ENCODE assay signal across 14 cellular contexts in genomic region chr1:230427477-230427876, GRCh38. TPM values are rescaled to one million over a fixed set of nuclear protein-coding genes. Genes with fewer than 3 reads are reported as not detected.
A peak's percentile ranks its signal among the peaks of the same experiment; 100 is the strongest.
DNase-seq lines count a peak whose midpoint lies in the region; ATAC-seq and TF ChIP-seq lines count a peak whose summit lies in the region.
"Had no signal": no experiment of that assay in that cellular context is flagged by ENCODE, and none has a peak within 500 bp of the region (broad histone marks: within the 10 kb centered on the region; RNA-seq: fewer than 3 reads in every experiment).

No MANE protein-coding gene starts in this region.

- peaks cover 45% of the 10 kb centered on the region for H3K27me3 Mint-ChIP-seq in activated T-cell treated with anti-CD3 and anti-CD28 coated beads, Interleukin-2, amount 50 U/mL, for 72 hours (ENCODE audit: low read depth)
- peaks cover 46% of the 10 kb centered on the region for H3K27me3 Mint-ChIP-seq in stimulated activated memory B cell treated with anti-CD40 and anti-IgM and Interleukin-4, amounts not matched to agents 10 μg/mL and 1 μg/mL and 100 μg/mL, for 72 hours

- DNase-seq in activated T-cell treated with anti-CD3 and anti-CD28 coated beads, Interleukin-2, amount 50 U/mL, for 72 hours, result no peak
- DNase-seq in activated T-cell treated with anti-CD3 and anti-CD28 coated beads, Interleukin-2, amount 50 U/mL, for 48 hours, result no peak
- peak; percentile 47 for DNase-seq in NCI-H748 treated with DMSO at 0.1 percent for 48 hours (lab: John Stamatoyannopoulos, UW)
- no peak for DNase-seq in GM19240 (ENCODE audit: insufficient read length, low spot score)
- no peak for DNase-seq in spleen
- no peak for DNase-seq in HuH-7.5 (ENCODE audit: low spot score)
- DNase-seq: DMS 273 treated with DMSO at 0.1 percent for 48 hours, left ventricle myocardium superior, NCI-H1417 treated with DMSO at 0.1 percent for 48 hours, NCI-H446 treated with DMSO at 0.1 percent for 48 hours, SJCRH30 had no signal

- peaks cover 30% of the 10 kb centered on the region for H3K27me3 ChIP-seq in iPS-18a (ENCODE audit: control insufficient read depth, insufficient read depth, low read length)
- peaks cover 0 to 91% (median 44%) of the 10 kb centered on the region in 7 donors for H3K27me3 ChIP-seq in spleen (replicated peaks in 1 of 7)
- H3K27me3 ChIP-seq: SJCRH30 had no signal

- H3K4me3 Mint-ChIP-seq in activated T-cell treated with anti-CD3 and anti-CD28 coated beads, Interleukin-2, amount 50 U/mL, for 72 hours, result peak overlapping the region; percentile 67 to 78
- H3K4me3 Mint-ChIP-seq in stimulated activated memory B cell treated with anti-CD40 and anti-IgM and Interleukin-4, amounts not matched to agents 10 μg/mL and 1 μg/mL and 100 μg/mL, for 72 hours, result peak overlapping the region; percentile 71

- H3K9ac ChIP-seq in iPS-18a (ENCODE audit: low read length), result no peak overlapping the region
- H3K9ac ChIP-seq: KMS-11 had no signal

- H3K4me3 ChIP-seq in iPS-18a (ENCODE audit: low read length) (peak overlapping the region; percentile 75), spleen (no peak overlapping the region)

- H3K4me1 ChIP-seq in iPS-18a (ENCODE audit: control insufficient read depth, low read depth, low read length) (peaks cover 61% of the 10 kb centered on the region), spleen (peaks cover 0 to 23% (median 16%) of the 10 kb centered on the region in 6 donors)
- H3K4me1 ChIP-seq: SJCRH30 had no signal

- no peak for ATAC-seq in activated T-cell treated with anti-CD3 and anti-CD28 coated beads, Interleukin-2, amount 50 U/mL, for 72 hours (replicated peaks in 1 of 2)
- no peak for ATAC-seq in stimulated activated memory B cell treated with anti-CD40 and anti-IgM and Interleukin-4, amounts not matched to agents 10 μg/mL and 1 μg/mL and 100 μg/mL, for 72 hours
- ATAC-seq: left ventricle myocardium superior had no signal

- peaks cover 4% of the 10 kb centered on the region in 2 donors for H3K36me3 Mint-ChIP-seq in activated T-cell treated with anti-CD3 and anti-CD28 coated beads, Interleukin-2, amount 50 U/mL, for 72 hours (ENCODE audit: insufficient read depth in 2 of 2)
- H3K36me3 Mint-ChIP-seq in stimulated activated memory B cell treated with anti-CD40 and anti-IgM and Interleukin-4, amounts not matched to agents 10 μg/mL and 1 μg/mL and 100 μg/mL, for 72 hours, result peaks cover 6% of the 10 kb centered on the region

- no peaks in the 10 kb centered on the region for H3K9me3 ChIP-seq in iPS-18a (ENCODE audit: control insufficient read depth, low read depth, low read length)
- H3K9me3 ChIP-seq in spleen, result peaks cover 0 to 3% (median 0%) of the 10 kb centered on the region in 8 donors
- H3K9me3 ChIP-seq: SJCRH30 had no signal

- no peaks in the 10 kb centered on the region for H3K9me3 Mint-ChIP-seq in activated T-cell treated with anti-CD3 and anti-CD28 coated beads, Interleukin-2, amount 50 U/mL, for 72 hours
- H3K9me3 Mint-ChIP-seq in stimulated activated memory B cell treated with anti-CD40 and anti-IgM and Interleukin-4, amounts not matched to agents 10 μg/mL and 1 μg/mL and 100 μg/mL, for 72 hours, result peaks cover 4% of the 10 kb centered on the region

- TF ChIP-seq POLR2A in spleen (IDR thresholded peaks at IDR 0.05), result no peak

- no peaks in the 10 kb centered on the region for H3K36me3 ChIP-seq in iPS-18a (ENCODE audit: control insufficient read depth, low read depth, low read length)
- H3K36me3 ChIP-seq in spleen, result no peaks in the 10 kb centered on the region
- H3K36me3 ChIP-seq: SJCRH30 had no signal

- WGBS in spleen, 5 donors, result 33 to 42% (median 34%) methylated on average over 3 of the region's 3 CpGs

- H3K27ac ChIP-seq in iPS-18a (ENCODE audit: low read length), result peak overlapping the region; percentile 95
- H3K27ac ChIP-seq in spleen, result no peak overlapping the region
- H3K27ac ChIP-seq: KMS-11, SJCRH30 had no signal

- no peak overlapping the region for H3K27ac Mint-ChIP-seq in activated T-cell treated with anti-CD3 and anti-CD28 coated beads, Interleukin-2, amount 50 U/mL, for 72 hours
- no peak overlapping the region for H3K27ac Mint-ChIP-seq in stimulated activated memory B cell treated with anti-CD40 and anti-IgM and Interleukin-4, amounts not matched to agents 10 μg/mL and 1 μg/mL and 100 μg/mL, for 72 hours

- H3K4me1 Mint-ChIP-seq in activated T-cell treated with anti-CD3 and anti-CD28 coated beads, Interleukin-2, amount 50 U/mL, for 72 hours (ENCODE audit: low read depth), result peaks cover 13% of the 10 kb centered on the region
- peaks cover 17% of the 10 kb centered on the region for H3K4me1 Mint-ChIP-seq in stimulated activated memory B cell treated with anti-CD40 and anti-IgM and Interleukin-4, amounts not matched to agents 10 μg/mL and 1 μg/mL and 100 μg/mL, for 72 hours

- intact Hi-C loops in spleen (cut with DNase I; ENCODE audit: low total_unique reads), result no loop called here

- TF ChIP-seq CTCF in spleen (IDR thresholded peaks at IDR 0.05 in 8 of 11, conservative IDR thresholded peaks at IDR 0.05 in 3 of 11), result no peak

RNA-seq across cellular contexts. Expression of gene PGBD5, which starts 1.3 kb away (rescaled TPM):
- under 1 TPM in 1 of 2 donors, not detected in 1; 0.12 TPM for total RNA-seq in activated T-cell treated with anti-CD3 and anti-CD28 coated beads, Interleukin-2, amount 50 U/mL, for 72 hours
- total RNA-seq in spleen, result 1 to 10 TPM in 6 of 7 donors, under 1 TPM in 1; 0.93 to 6.7 (median 4.9) TPM
- polyA plus RNA-seq in spleen, result 1 to 10 TPM in 1 of 3 donors, under 1 TPM in 2; 0.07 to 2.3 (median 0.49) TPM
